Comparison of ENCODE assay signal across 1 cellular context in the genomic region with DNA sequence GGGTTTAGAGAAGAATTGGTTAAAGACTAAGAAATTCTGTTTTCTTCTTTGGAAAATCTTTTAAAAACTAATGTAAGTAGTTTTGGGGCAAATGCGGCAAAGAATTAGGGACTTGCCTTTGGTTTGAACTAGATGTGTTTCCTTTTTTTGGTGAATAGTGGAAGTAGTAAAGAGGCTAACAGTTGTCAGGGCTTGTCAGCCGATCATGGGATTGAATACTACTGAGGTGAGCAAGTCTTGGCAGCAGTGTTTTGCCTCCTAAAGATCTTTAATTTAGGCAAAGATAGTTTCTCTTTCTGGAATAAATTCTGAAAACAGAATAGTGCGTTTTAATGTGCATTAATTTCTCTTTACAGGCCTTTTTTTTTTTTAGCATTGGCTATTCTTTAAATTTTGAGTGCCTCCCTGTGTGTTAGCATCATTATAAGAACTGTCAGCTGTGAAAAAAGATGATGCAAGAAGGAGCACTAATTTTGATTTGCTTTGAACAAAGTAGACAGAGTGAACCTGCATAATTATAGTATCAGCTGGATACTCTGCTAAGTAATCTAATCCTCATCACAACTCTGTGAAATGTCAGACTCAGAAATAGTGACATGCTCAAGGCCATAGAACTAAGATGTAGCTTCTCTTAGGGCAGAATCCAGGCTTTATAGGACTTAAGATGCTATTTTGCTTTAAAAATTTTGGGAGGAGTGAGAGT.
TF ChIP-seq lines count a peak whose summit lies in the region.

No MANE protein-coding gene starts in this region.

TF ChIP-seq in WTC11, 78 proteins besides CTCF, POLR2A, EP300 and RAD21 (continued from another document):
- TF ChIP-seq, protein P1, sequence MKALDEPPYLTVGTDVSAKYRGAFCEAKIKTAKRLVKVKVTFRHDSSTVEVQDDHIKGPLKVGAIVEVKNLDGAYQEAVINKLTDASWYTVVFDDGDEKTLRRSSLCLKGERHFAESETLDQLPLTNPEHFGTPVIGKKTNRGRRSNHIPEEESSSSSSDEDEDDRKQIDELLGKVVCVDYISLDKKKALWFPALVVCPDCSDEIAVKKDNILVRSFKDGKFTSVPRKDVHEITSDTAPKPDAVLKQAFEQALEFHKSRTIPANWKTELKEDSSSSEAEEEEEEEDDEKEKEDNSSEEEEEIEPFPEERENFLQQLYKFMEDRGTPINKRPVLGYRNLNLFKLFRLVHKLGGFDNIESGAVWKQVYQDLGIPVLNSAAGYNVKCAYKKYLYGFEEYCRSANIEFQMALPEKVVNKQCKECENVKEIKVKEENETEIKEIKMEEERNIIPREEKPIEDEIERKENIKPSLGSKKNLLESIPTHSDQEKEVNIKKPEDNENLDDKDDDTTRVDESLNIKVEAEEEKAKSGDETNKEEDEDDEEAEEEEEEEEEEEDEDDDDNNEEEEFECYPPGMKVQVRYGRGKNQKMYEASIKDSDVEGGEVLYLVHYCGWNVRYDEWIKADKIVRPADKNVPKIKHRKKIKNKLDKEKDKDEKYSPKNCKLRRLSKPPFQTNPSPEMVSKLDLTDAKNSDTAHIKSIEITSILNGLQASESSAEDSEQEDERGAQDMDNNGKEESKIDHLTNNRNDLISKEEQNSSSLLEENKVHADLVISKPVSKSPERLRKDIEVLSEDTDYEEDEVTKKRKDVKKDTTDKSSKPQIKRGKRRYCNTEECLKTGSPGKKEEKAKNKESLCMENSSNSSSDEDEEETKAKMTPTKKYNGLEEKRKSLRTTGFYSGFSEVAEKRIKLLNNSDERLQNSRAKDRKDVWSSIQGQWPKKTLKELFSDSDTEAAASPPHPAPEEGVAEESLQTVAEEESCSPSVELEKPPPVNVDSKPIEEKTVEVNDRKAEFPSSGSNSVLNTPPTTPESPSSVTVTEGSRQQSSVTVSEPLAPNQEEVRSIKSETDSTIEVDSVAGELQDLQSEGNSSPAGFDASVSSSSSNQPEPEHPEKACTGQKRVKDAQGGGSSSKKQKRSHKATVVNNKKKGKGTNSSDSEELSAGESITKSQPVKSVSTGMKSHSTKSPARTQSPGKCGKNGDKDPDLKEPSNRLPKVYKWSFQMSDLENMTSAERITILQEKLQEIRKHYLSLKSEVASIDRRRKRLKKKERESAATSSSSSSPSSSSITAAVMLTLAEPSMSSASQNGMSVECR (CRISPR knock-in tag; IDR thresholded peaks at IDR 0.05; ENCODE audit: borderline replicate concordance), result no peak
- TF ChIP-seq ZNF263 (CRISPR knock-in tag; IDR thresholded peaks at IDR 0.05; ENCODE audit: low read depth) (no peak), ZNF138 (CRISPR knock-in tag; conservative IDR thresholded peaks at IDR 0.05) (no peak)
- TF ChIP-seq, protein P2, sequence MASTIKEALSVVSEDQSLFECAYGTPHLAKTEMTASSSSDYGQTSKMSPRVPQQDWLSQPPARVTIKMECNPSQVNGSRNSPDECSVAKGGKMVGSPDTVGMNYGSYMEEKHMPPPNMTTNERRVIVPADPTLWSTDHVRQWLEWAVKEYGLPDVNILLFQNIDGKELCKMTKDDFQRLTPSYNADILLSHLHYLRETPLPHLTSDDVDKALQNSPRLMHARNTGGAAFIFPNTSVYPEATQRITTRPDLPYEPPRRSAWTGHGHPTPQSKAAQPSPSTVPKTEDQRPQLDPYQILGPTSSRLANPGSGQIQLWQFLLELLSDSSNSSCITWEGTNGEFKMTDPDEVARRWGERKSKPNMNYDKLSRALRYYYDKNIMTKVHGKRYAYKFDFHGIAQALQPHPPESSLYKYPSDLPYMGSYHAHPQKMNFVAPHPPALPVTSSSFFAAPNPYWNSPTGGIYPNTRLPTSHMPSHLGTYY (CRISPR knock-in tag; IDR thresholded peaks at IDR 0.05), result no peak
